ENCODE assay signal across 28 cellular contexts in the genomic region with DNA sequence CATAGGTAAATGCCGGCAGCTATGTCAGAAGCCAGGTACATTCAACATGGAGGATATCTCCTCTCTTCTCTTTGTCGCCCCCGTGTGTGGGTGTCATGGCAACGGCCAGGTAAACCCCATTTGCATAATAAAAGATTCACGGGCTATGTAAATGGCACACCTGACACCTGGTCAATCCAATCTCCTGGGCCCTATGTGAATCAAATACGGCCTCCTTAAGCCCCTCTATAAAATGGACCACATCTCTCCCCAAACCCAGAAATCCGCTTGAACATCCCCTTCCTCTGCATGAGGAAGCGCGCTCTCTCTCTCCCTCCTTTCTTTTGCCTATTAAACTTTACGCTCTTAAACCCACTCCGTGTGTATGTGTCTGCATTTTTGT.
DNase-seq lines count a peak whose midpoint lies in the region; ATAC-seq lines count a peak whose summit lies in the region.
"Had no signal": no experiment of that assay in that cellular context is flagged by ENCODE, and none has a peak within 500 bp of the region (broad histone marks: within the 10 kb centered on the region; RNA-seq: fewer than 3 reads in every experiment).

No MANE protein-coding gene starts in this region.

- intact Hi-C loops in left ventricle myocardium superior (cut with micrococcal nuclease): no loop called here

- H3K27ac Mint-ChIP-seq in stimulated activated naive B cell treated with anti-CD40 and anti-IgM and Interleukin-4, amounts not matched to agents 10 μg/mL and 1 μg/mL and 100 μg/mL, for 72 hours: no peak overlapping the region
- H3K27ac Mint-ChIP-seq: activated CD4-positive, alpha-beta T cell treated with anti-CD3 and anti-CD28 coated beads for 36 hours; activated CD8-positive, alpha-beta T cell treated with anti-CD3 and anti-CD28 coated beads for 36 hours; activated naive CD4-positive, alpha-beta T cell treated with anti-CD3 and anti-CD28 coated beads, Interleukin-2, amount 10 ng/mL, durations not matched to agents 7 days and 5 days; dendritic cell treated with granulocyte-macrophage colony-stimulating factor and Interleukin-4, amounts not matched to agents 40 ng/mL and 50 ng/mL, for 4 days had no signal

- H3K27ac ChIP-seq in caudate nucleus (ENCODE audit: low read depth, low read length): no peak overlapping the region
- H3K27ac ChIP-seq: adrenal gland, body of pancreas, HL-60, skin epidermis, suprapubic skin had no signal

- H3K9me3 Mint-ChIP-seq in stimulated activated naive B cell treated with anti-CD40 and anti-IgM and Interleukin-4, amounts not matched to agents 10 μg/mL and 1 μg/mL and 100 μg/mL, for 72 hours: no peaks in the 10 kb centered on the region
- H3K9me3 Mint-ChIP-seq: activated CD8-positive, alpha-beta T cell treated with anti-CD3 and anti-CD28 coated beads for 36 hours; nephron had no signal

- no peaks in the 10 kb centered on the region for H3K36me3 Mint-ChIP-seq in stimulated activated naive B cell treated with anti-CD40 and anti-IgM and Interleukin-4, amounts not matched to agents 10 μg/mL and 1 μg/mL and 100 μg/mL, for 72 hours
- H3K36me3 Mint-ChIP-seq: activated naive CD4-positive, alpha-beta T cell treated with anti-CD3 and anti-CD28 coated beads, Interleukin-2, amount 10 ng/mL, durations not matched to agents 7 days and 5 days had no signal

- no peaks in the 10 kb centered on the region for H3K27me3 Mint-ChIP-seq in stimulated activated naive B cell treated with anti-CD40 and anti-IgM and Interleukin-4, amounts not matched to agents 10 μg/mL and 1 μg/mL and 100 μg/mL, for 72 hours
- H3K27me3 Mint-ChIP-seq: activated CD4-positive, alpha-beta T cell treated with anti-CD3 and anti-CD28 coated beads for 36 hours; activated CD8-positive, alpha-beta T cell treated with anti-CD3 and anti-CD28 coated beads for 36 hours; activated naive CD4-positive, alpha-beta T cell treated with anti-CD3 and anti-CD28 coated beads, Interleukin-2, amount 10 ng/mL, durations not matched to agents 7 days and 5 days; dendritic cell treated with granulocyte-macrophage colony-stimulating factor and Interleukin-4, amounts not matched to agents 40 ng/mL and 50 ng/mL, for 4 days had no signal

- H3K4me3 Mint-ChIP-seq in stimulated activated naive B cell treated with anti-CD40 and anti-IgM and Interleukin-4, amounts not matched to agents 10 μg/mL and 1 μg/mL and 100 μg/mL, for 72 hours: no peak overlapping the region
- H3K4me3 Mint-ChIP-seq: activated CD4-positive, alpha-beta T cell treated with anti-CD3 and anti-CD28 coated beads for 36 hours; activated CD8-positive, alpha-beta T cell treated with anti-CD3 and anti-CD28 coated beads for 36 hours; activated naive CD4-positive, alpha-beta T cell treated with anti-CD3 and anti-CD28 coated beads, Interleukin-2, amount 10 ng/mL, durations not matched to agents 7 days and 5 days; dendritic cell treated with granulocyte-macrophage colony-stimulating factor and Interleukin-4, amounts not matched to agents 40 ng/mL and 50 ng/mL, for 4 days; nephron had no signal

- ATAC-seq in left ventricle myocardium superior: no peak
- no peak for ATAC-seq in stimulated activated naive B cell treated with anti-CD40 and anti-IgM and Interleukin-4, amounts not matched to agents 10 μg/mL and 1 μg/mL and 100 μg/mL, for 72 hours (replicated peaks)
- ATAC-seq: activated CD4-positive, alpha-beta T cell treated with anti-CD3 and anti-CD28 coated beads for 36 hours; activated CD8-positive, alpha-beta T cell treated with anti-CD3 and anti-CD28 coated beads for 36 hours; body of pancreas; esophagus mucosa; left colon had no signal

- H3K4me1 Mint-ChIP-seq in stimulated activated naive B cell treated with anti-CD40 and anti-IgM and Interleukin-4, amounts not matched to agents 10 μg/mL and 1 μg/mL and 100 μg/mL, for 72 hours: no peaks in the 10 kb centered on the region
- H3K4me1 Mint-ChIP-seq: activated CD4-positive, alpha-beta T cell treated with anti-CD3 and anti-CD28 coated beads for 36 hours; activated naive CD4-positive, alpha-beta T cell treated with anti-CD3 and anti-CD28 coated beads, Interleukin-2, amount 10 ng/mL, durations not matched to agents 7 days and 5 days; nephron had no signal

- DNase-seq in NCI-H748 (lab: John Stamatoyannopoulos, UW; ENCODE audit: unreplicated experiment) (peak; percentile 36), NCI-H748 treated with DMSO at 0.1 percent for 48 hours (lab: John Stamatoyannopoulos, UW) (no peak), NCI-H526 (lab: John Stamatoyannopoulos, UW) (peak; percentile 67 to 86), iPS DF 19.7 (ENCODE audit: low read depth, low spot score) (peak; percentile 91), foreskin melanocyte (no peak), caudate nucleus (lab: John Stamatoyannopoulos, UW) (no peak), left ventricle myocardium superior (no peak)
- DNase-seq in stimulated activated naive B cell treated with anti-CD40 and anti-IgM and Interleukin-4, amounts not matched to agents 10 μg/mL and 1 μg/mL and 100 μg/mL, for 72 hours: no peak
- DNase-seq: activated CD4-positive, alpha-beta T cell treated with anti-CD3 and anti-CD28 coated beads for 36 hours; activated CD8-positive, alpha-beta memory T cell treated with anti-CD3 and anti-CD28 coated beads, Interleukin-2, amount 50 U/mL, for 48 hours; activated CD8-positive, alpha-beta T cell treated with anti-CD3 and anti-CD28 coated beads for 36 hours; activated naive CD4-positive, alpha-beta T cell treated with anti-CD3 and anti-CD28 coated beads, Interleukin-2, amount 10 ng/mL, durations not matched to agents 7 days and 5 days; adrenal gland; body of pancreas; GOT3; IMR-90; left colon; mammary epithelial cell; NCI-H1694 treated with DMSO at 0.1 percent for 48 hours; NCI-H524; stimulated activated naive CD4-positive, alpha-beta T cell treated with Interleukin-2 at 50 U/mL for 16 hours; SW 1271 had no signal

Comparison
In these comparisons a context has a peak if more than half of its experiments do, and no peak if none do; other contexts are left out.
1. DNase-seq: peak in NCI-H748 (single experiment), NCI-H526 (2 of 2) and iPS DF 19.7 (single experiment); none in NCI-H748 treated with DMSO at 0.1 percent for 48 hours (single experiment), foreskin melanocyte (single experiment), caudate nucleus (0 of 61), left ventricle myocardium superior (single experiment) and stimulated activated naive B cell treated with anti-CD40 and anti-IgM and Interleukin-4, amounts not matched to agents 10 μg/mL and 1 μg/mL and 100 μg/mL, for 72 hours (single experiment).